In genomic region chr3:16533928-16534913, GRCh38 we compare ENCODE assay signal across 1 cellular context.
TF ChIP-seq lines count a peak whose summit lies in the region.

No MANE protein-coding gene starts in this region.

TF ChIP-seq in K562, 482 proteins besides CTCF, POLR2A, EP300 and RAD21 (continued from another document):
- TF ChIP-seq ARID3A (IDR thresholded peaks at IDR 0.05; ENCODE audit: borderline replicate concordance, low read depth, low read length) (no peak), TAF15 (IDR thresholded peaks at IDR 0.05; ENCODE audit: low read depth, low read length) (no peak)
